Comparison of ENCODE assay signal across 8 cellular contexts in genomic region chr5:141680751-141681201, GRCh38. TPM values are rescaled to one million over a fixed set of nuclear protein-coding genes. Genes with fewer than 3 reads are reported as not detected.
DNase-seq lines count a peak whose midpoint lies in the region; TF ChIP-seq lines count a peak whose summit lies in the region.

No MANE protein-coding gene starts in this region.

- peak overlapping the region; percentile 91 for H3K27ac Mint-ChIP-seq in endodermal cell

- no peak for TF ChIP-seq POLR2A in erythroblast (IDR thresholded peaks at IDR 0.05; ENCODE audit: low read length)

- H3K4me1 Mint-ChIP-seq in endodermal cell: peaks cover 16% of the 10 kb centered on the region

- H3K36me3 ChIP-seq in BLaER1 treated with 17β-estradiol and CSF1 and Interleukin-3, amounts not matched to agents 10 nM and 100 nM: peaks cover 0 to 31% (median 4%) of the 10 kb centered on the region in 11 experiments; a peak in 6 of 22 replicates
- H3K36me3 ChIP-seq in endodermal cell (ENCODE audit: control insufficient read depth, insufficient read depth, low read length): peaks cover 3% of the 10 kb centered on the region
- no peaks in the 10 kb centered on the region for H3K36me3 ChIP-seq in mucosa of rectum (ENCODE audit: control insufficient read depth in 2 of 2, insufficient read depth in 2 of 2, low read length in 2 of 2)

- WGBS in endodermal cell (ENCODE audit: insufficient coverage in 1 of 2, insufficient read length in 1 of 2), 2 experiments: 18% methylated on average over 6 of the region's 6 CpGs; no CpG with 5 or more reads in 1 of the 2 experiments

- peaks cover 0 to 29% (median 0%) of the 10 kb centered on the region in 11 experiments; a peak in 3 of 22 replicates for H4K20me1 ChIP-seq in BLaER1 treated with 17β-estradiol and CSF1 and Interleukin-3, amounts not matched to agents 10 nM and 100 nM

- H3K9me3 ChIP-seq in BLaER1 treated with 17β-estradiol and CSF1 and Interleukin-3, amounts not matched to agents 10 nM and 100 nM (replicated peaks in 1 of 11): no peaks in the 10 kb centered on the region
- H3K9me3 ChIP-seq in endodermal cell (ENCODE audit: control insufficient read depth, low read length) (no peaks in the 10 kb centered on the region), mucosa of rectum (ENCODE audit: control insufficient read depth in 2 of 2, low read length in 2 of 2) (no peaks in the 10 kb centered on the region)

- H3K4me2 ChIP-seq in BLaER1 treated with 17β-estradiol and CSF1 and Interleukin-3, amounts not matched to agents 10 nM and 100 nM: peak overlapping the region; percentile 90 to 100 (median 99)

- no peaks in the 10 kb centered on the region for H3K27me3 ChIP-seq in BLaER1 treated with 17β-estradiol and CSF1 and Interleukin-3, amounts not matched to agents 10 nM and 100 nM
- H3K27me3 ChIP-seq in endodermal cell (ENCODE audit: control insufficient read depth, insufficient read depth, low read length, poor library complexity, severe bottlenecking) (no peaks in the 10 kb centered on the region), mucosa of rectum (ENCODE audit: control insufficient read depth in 2 of 2, insufficient read depth in 2 of 2, low read length in 2 of 2) (no peaks in the 10 kb centered on the region)

- peak overlapping the region; percentile 70 to 86 (median 80); a peak in 17 of 22 replicates for H3K9ac ChIP-seq in BLaER1 treated with 17β-estradiol and CSF1 and Interleukin-3, amounts not matched to agents 10 nM and 100 nM
- H3K9ac ChIP-seq in endodermal cell (ENCODE audit: extremely low read depth, low read length, poor library complexity, severe bottlenecking) (peak overlapping the region; percentile 55), mucosa of rectum (ENCODE audit: low read depth in 1 of 2, low read length in 2 of 2) (peak overlapping the region; percentile 3 to 64)

- no peak for TF ChIP-seq CTCF in endodermal cell (conservative IDR thresholded peaks at IDR 0.05)

- peaks cover 3% of the 10 kb centered on the region for H3K9me3 Mint-ChIP-seq in endodermal cell

- H3K4me1 ChIP-seq in BLaER1 treated with 17β-estradiol and CSF1 and Interleukin-3, amounts not matched to agents 10 nM and 100 nM: peaks cover 55 to 65% (median 62%) of the 10 kb centered on the region in 10 experiments
- H3K4me1 ChIP-seq in endodermal cell (ENCODE audit: control insufficient read depth, insufficient read depth, low read length) (peaks cover 12% of the 10 kb centered on the region), mucosa of rectum (ENCODE audit: control insufficient read depth in 2 of 2, insufficient read depth in 2 of 2, low read length in 2 of 2) (peaks cover 17 to 18% of the 10 kb centered on the region in 2 donors)

- peak overlapping the region; percentile 59 for H3K4me3 Mint-ChIP-seq in endodermal cell

- peaks cover 22% of the 10 kb centered on the region for H3K36me3 Mint-ChIP-seq in endodermal cell (ENCODE audit: low read depth)

- H3K27ac ChIP-seq in BLaER1 treated with 17β-estradiol and CSF1 and Interleukin-3, amounts not matched to agents 10 nM and 100 nM: peak overlapping the region in 9 of 11 experiments; percentile 22 to 94 (median 87); a peak in 13 of 22 replicates
- H3K27ac ChIP-seq in endodermal cell (ENCODE audit: low read depth, low read length) (peak overlapping the region; percentile 18), mucosa of rectum (ENCODE audit: low read depth in 2 of 2, low read length in 2 of 2) (peak overlapping the region; percentile 50 to 73)

- peaks cover 7% of the 10 kb centered on the region for H3K27me3 Mint-ChIP-seq in endodermal cell (ENCODE audit: insufficient read depth)

- peak overlapping the region in 9 of 10 experiments; percentile 49 to 71 (median 58); a peak in 14 of 20 replicates for H3K4me3 ChIP-seq in BLaER1 treated with 17β-estradiol and CSF1 and Interleukin-3, amounts not matched to agents 10 nM and 100 nM
- H3K4me3 ChIP-seq in endodermal cell (ENCODE audit: low read length) (peak overlapping the region; percentile 75), mucosa of rectum (ENCODE audit: low read length in 2 of 2) (peak overlapping the region in 1 of 2 donors; percentile 58)

- DNase-seq in endodermal cell (peak; percentile 93), MV-4-11 (lab: John Stamatoyannopoulos, UW) (no peak), erythroblast (lab: John Stamatoyannopoulos, UW) (no peak)
- no peak for DNase-seq in activated CD4-positive, CD25-positive, alpha-beta regulatory T cell treated with anti-CD3 and anti-CD28 coated beads, Interleukin-2, amount 50 U/mL, for 72 hours
- no peak for DNase-seq in activated CD4-positive, alpha-beta T cell treated with anti-CD3 and anti-CD28 coated beads, Interleukin-2, amount 50 U/mL, for 1 hour

TF ChIP-seq in PFSK-1, 5 proteins besides CTCF, POLR2A, EP300 and RAD21:
- TF ChIP-seq POLR2AphosphoS5 (IDR thresholded peaks at IDR 0.05; ENCODE audit: low read depth, low read length) (peak; percentile 5; the same call in 1 of the 2 replicates), SIN3A (IDR thresholded peaks at IDR 0.05; ENCODE audit: borderline replicate concordance, insufficient read depth, low read length) (no peak), FOXP2 (optimal IDR thresholded peaks at IDR 0.05; ENCODE audit: borderline replicate concordance, extremely low read depth, extremely low read length, insufficient read depth) (peak; percentile 95)

RNA-seq across cellular contexts. Expression of gene ARAP3, which starts 1.3 kb away (rescaled TPM):
- polyA plus RNA-seq in PFSK-1 (2012; ENCODE audit: insufficient read length, low read depth): 0.35 TPM
- total RNA-seq in endodermal cell: 10 to 100 TPM; 32.5 to 41.3 TPM
- 29.7 TPM for polyA plus RNA-seq in endodermal cell (2013, experiment 1 of 2)
- polyA plus RNA-seq in endodermal cell (2013, experiment 2 of 2): 27.0 TPM

RNA-seq across cellular contexts. Expression of gene FCHSD1, which starts 29.6 kb away (rescaled TPM):
- 25.6 TPM for polyA plus RNA-seq in PFSK-1 (2012; ENCODE audit: insufficient read length, low read depth)
- total RNA-seq in endodermal cell: 10 to 100 TPM; 34.8 to 41.7 TPM
- polyA plus RNA-seq in endodermal cell (2013, experiment 1 of 2): 30.3 TPM
- polyA plus RNA-seq in endodermal cell (2013, experiment 2 of 2): 23.9 TPM

RNA-seq across cellular contexts. Expression of gene RELL2, which starts 44.0 kb away (rescaled TPM):
- 20.9 TPM for polyA plus RNA-seq in PFSK-1 (2012; ENCODE audit: insufficient read length, low read depth)
- 1 to 10 TPM; 3.1 to 6.2 TPM for total RNA-seq in endodermal cell
- polyA plus RNA-seq in endodermal cell (2013, experiment 1 of 2): 6.4 TPM
- polyA plus RNA-seq in endodermal cell (2013, experiment 2 of 2): 3.8 TPM

RNA-seq across cellular contexts. Expression of gene HDAC3, which starts 44.1 kb away (rescaled TPM):
- 75.2 TPM for polyA plus RNA-seq in PFSK-1 (2012; ENCODE audit: insufficient read length, low read depth)
- total RNA-seq in endodermal cell: 10 to 100 TPM; 73.3 to 78.9 TPM
- polyA plus RNA-seq in endodermal cell (2013, experiment 1 of 2): 91.5 TPM
- 74.8 TPM for polyA plus RNA-seq in endodermal cell (2013, experiment 2 of 2)

Comparison
In these comparisons a context has a peak if more than half of its experiments do, and no peak if none do; other contexts are left out.
1. H3K27ac ChIP-seq: peak in every context shown above with its lines; median percentile 87 in BLaER1 treated with 17β-estradiol and CSF1 and Interleukin-3, amounts not matched to agents 10 nM and 100 nM; 62 in mucosa of rectum; 18 in endodermal cell.